2 cellular contexts compared by ENCODE assay signal in genomic region chr12:113469893-113470743, GRCh38.
A peak's percentile ranks its signal among the peaks of the same experiment; 100 is the strongest.
TF ChIP-seq lines count a peak whose summit lies in the region.

No MANE protein-coding gene starts in this region.

TF ChIP-seq in H1, 55 proteins besides CTCF, POLR2A, EP300 and RAD21:
- TF ChIP-seq MAFK (IDR thresholded peaks at IDR 0.05; ENCODE audit: low read depth, low read length) (no peak), ZNF274 (IDR thresholded peaks at IDR 0.05; ENCODE audit: borderline replicate concordance, extremely low read depth, low read length) (no peak), FOSL1 (IDR thresholded peaks at IDR 0.05; ENCODE audit: insufficient read depth, low read depth, low read length) (no peak), TEAD4 (IDR thresholded peaks at IDR 0.05; ENCODE audit: low read depth, low read length) (no peak), EGR1 (IDR thresholded peaks at IDR 0.05; ENCODE audit: borderline replicate concordance, low read depth, low read length) (no peak), SP1 (IDR thresholded peaks at IDR 0.05; ENCODE audit: low read depth, low read length) (no peak), KDM5A (IDR thresholded peaks at IDR 0.05; ENCODE audit: low read length) (no peak), CHD1 (IDR thresholded peaks at IDR 0.05; ENCODE audit: low read depth, low read length) (no peak), CEBPB (IDR thresholded peaks at IDR 0.05; ENCODE audit: low read depth, low read length) (no peak), CHD2 (IDR thresholded peaks at IDR 0.05; ENCODE audit: low read length) (no peak), SIN3A (conservative IDR thresholded peaks at IDR 0.05 in 1 of 2, IDR thresholded peaks at IDR 0.05 in 1 of 2; ENCODE audit: low read depth in 1 of 2, low read length in 2 of 2) (0 out of 4 replicates have a peak, but pooled peaks of 1 of the 2 experiments have one; percentile 34), YY1 (IDR thresholded peaks at IDR 0.05; ENCODE audit: low read depth, low read length) (no peak), HDAC2 (IDR thresholded peaks at IDR 0.05; ENCODE audit: borderline replicate concordance in 1 of 2, low read depth in 2 of 2, low read length in 2 of 2) (no peak), BACH1 (IDR thresholded peaks at IDR 0.05; ENCODE audit: low read length) (0 out of 2 replicates have a peak, but pooled peaks have one; percentile 22), CBX5 (IDR thresholded peaks at IDR 0.05; ENCODE audit: low read depth, low read length) (no peak), SIRT6 (IDR thresholded peaks at IDR 0.05; ENCODE audit: low read length) (no peak)
- TF ChIP-seq, protein P1, sequence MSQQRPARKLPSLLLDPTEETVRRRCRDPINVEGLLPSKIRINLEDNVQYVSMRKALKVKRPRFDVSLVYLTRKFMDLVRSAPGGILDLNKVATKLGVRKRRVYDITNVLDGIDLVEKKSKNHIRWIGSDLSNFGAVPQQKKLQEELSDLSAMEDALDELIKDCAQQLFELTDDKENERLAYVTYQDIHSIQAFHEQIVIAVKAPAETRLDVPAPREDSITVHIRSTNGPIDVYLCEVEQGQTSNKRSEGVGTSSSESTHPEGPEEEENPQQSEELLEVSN (IDR thresholded peaks at IDR 0.05), result 0 out of 2 replicates have a peak, but pooled peaks have one; percentile 22

TF ChIP-seq in neural cell, 6 proteins besides CTCF, POLR2A, EP300 and RAD21:
- TF ChIP-seq EZH2 (IDR thresholded peaks at IDR 0.05; ENCODE audit: borderline replicate concordance, insufficient read depth, low read length, poor library complexity, severe bottlenecking) (no peak), SMC3 (conservative IDR thresholded peaks at IDR 0.05; ENCODE audit: poor library complexity) (no peak), MXI1 (conservative IDR thresholded peaks at IDR 0.05; ENCODE audit: poor library complexity, severe bottlenecking) (no peak), POLR2AphosphoS5 (IDR thresholded peaks at IDR 0.05) (no peak), TAF1 (IDR thresholded peaks at IDR 0.05; ENCODE audit: low read depth) (no peak)
- TF ChIP-seq, protein P2, sequence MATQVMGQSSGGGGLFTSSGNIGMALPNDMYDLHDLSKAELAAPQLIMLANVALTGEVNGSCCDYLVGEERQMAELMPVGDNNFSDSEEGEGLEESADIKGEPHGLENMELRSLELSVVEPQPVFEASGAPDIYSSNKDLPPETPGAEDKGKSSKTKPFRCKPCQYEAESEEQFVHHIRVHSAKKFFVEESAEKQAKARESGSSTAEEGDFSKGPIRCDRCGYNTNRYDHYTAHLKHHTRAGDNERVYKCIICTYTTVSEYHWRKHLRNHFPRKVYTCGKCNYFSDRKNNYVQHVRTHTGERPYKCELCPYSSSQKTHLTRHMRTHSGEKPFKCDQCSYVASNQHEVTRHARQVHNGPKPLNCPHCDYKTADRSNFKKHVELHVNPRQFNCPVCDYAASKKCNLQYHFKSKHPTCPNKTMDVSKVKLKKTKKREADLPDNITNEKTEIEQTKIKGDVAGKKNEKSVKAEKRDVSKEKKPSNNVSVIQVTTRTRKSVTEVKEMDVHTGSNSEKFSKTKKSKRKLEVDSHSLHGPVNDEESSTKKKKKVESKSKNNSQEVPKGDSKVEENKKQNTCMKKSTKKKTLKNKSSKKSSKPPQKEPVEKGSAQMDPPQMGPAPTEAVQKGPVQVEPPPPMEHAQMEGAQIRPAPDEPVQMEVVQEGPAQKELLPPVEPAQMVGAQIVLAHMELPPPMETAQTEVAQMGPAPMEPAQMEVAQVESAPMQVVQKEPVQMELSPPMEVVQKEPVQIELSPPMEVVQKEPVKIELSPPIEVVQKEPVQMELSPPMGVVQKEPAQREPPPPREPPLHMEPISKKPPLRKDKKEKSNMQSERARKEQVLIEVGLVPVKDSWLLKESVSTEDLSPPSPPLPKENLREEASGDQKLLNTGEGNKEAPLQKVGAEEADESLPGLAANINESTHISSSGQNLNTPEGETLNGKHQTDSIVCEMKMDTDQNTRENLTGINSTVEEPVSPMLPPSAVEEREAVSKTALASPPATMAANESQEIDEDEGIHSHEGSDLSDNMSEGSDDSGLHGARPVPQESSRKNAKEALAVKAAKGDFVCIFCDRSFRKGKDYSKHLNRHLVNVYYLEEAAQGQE (IDR thresholded peaks at IDR 0.05; ENCODE audit: borderline replicate concordance), result no peak
